19 cellular contexts compared by ENCODE assay signal in genomic region chr2:62657752-62658151, GRCh38. TPM values are rescaled to one million over a fixed set of nuclear protein-coding genes. Genes with fewer than 3 reads are reported as not detected.
DNase-seq lines count a peak whose midpoint lies in the region; ATAC-seq and TF ChIP-seq lines count a peak whose summit lies in the region.
"Had no signal": no experiment of that assay in that cellular context is flagged by ENCODE, and none has a peak within 500 bp of the region (broad histone marks: within the 10 kb centered on the region; RNA-seq: fewer than 3 reads in every experiment).

No MANE protein-coding gene starts in this region.

- CTCF ChIA-PET in mammary epithelial cell (lab: Charles Lee; ENCODE audit: low non-redundant PET): no interaction called here
- CTCF ChIA-PET in MCF 10A (lab: Yijun Ruan, JAX): no interaction called here

- ATAC-seq in HG02798 (IDR thresholded peaks at IDR 0.05; ENCODE audit: poor library complexity, unreplicated experiment): peak; percentile 51
- ATAC-seq in stimulated activated naive B cell treated with anti-CD40 and anti-IgM and Interleukin-4, amounts not matched to agents 10 μg/mL and 1 μg/mL and 100 μg/mL, for 72 hours (replicated peaks): peak; percentile 70 to 72
- ATAC-seq: A549; activated T-cell treated with anti-CD3 and anti-CD28 coated beads, Interleukin-2, amount 50 U/mL, for 72 hours; CD8-positive, alpha-beta T cell; foreskin keratinocyte had no signal

- in situ Hi-C loops in mammary epithelial cell (cut with MboI; ENCODE audit: low sequenced_read_pairs in 2 of 2): no loop called here

- no peaks in the 10 kb centered on the region for H3K9me3 ChIP-seq in mammary epithelial cell (replicated peaks; ENCODE audit: insufficient read depth, low read length)
- no peaks in the 10 kb centered on the region for H3K9me3 ChIP-seq in Loucy (ENCODE audit: insufficient read depth, low read depth, low read length)
- H3K9me3 ChIP-seq in Peyer's patch: no peaks in the 10 kb centered on the region
- H3K9me3 ChIP-seq: SJSA1, uterus had no signal

- H3K4me1 ChIP-seq in mammary epithelial cell (ENCODE audit: insufficient read depth, low read length): peaks cover 53% of the 10 kb centered on the region
- peaks cover 9% of the 10 kb centered on the region for H3K4me1 ChIP-seq in Loucy (ENCODE audit: insufficient read depth, low read length, poor library complexity, severe bottlenecking)
- no peaks in the 10 kb centered on the region for H3K4me1 ChIP-seq in Peyer's patch

- H3K4me2 ChIP-seq in mammary epithelial cell (ENCODE audit: insufficient read depth, low read depth, low read length): no peak overlapping the region
- H3K4me2 ChIP-seq in Loucy (ENCODE audit: low read depth, low read length, poor library complexity, severe bottlenecking): no peak overlapping the region
- H3K4me2 ChIP-seq: A549 had no signal

- H3K79me2 ChIP-seq in mammary epithelial cell (ENCODE audit: insufficient read depth, low read length) (no peaks in the 10 kb centered on the region), Loucy (ENCODE audit: insufficient read depth, low read length) (no peaks in the 10 kb centered on the region)

- H3K27ac ChIP-seq in mammary epithelial cell (ENCODE audit: insufficient read depth, low read depth, low read length): no peak overlapping the region
- no peak overlapping the region for H3K27ac ChIP-seq in Peyer's patch
- H3K27ac ChIP-seq: foreskin keratinocyte, SJSA1, uterus had no signal

- no peaks in the 10 kb centered on the region for H3K9me3 Mint-ChIP-seq in MCF 10A (ENCODE audit: unreplicated experiment)
- peaks cover 0 to 2% of the 10 kb centered on the region in 2 donors for H3K9me3 Mint-ChIP-seq in stimulated activated naive B cell treated with anti-CD40 and anti-IgM and Interleukin-4, amounts not matched to agents 10 μg/mL and 1 μg/mL and 100 μg/mL, for 72 hours
- H3K9me3 Mint-ChIP-seq: activated T-cell treated with anti-CD3 and anti-CD28 coated beads, Interleukin-2, amount 50 U/mL, for 72 hours; CD8-positive, alpha-beta T cell had no signal

- POLR2A ChIA-PET in MCF 10A (lab: Yijun Ruan, JAX): no interaction called here

- BruUV-seq in mammary epithelial cell (replicated peaks; lab: Mats Ljungman, UMichigan): no TSS peak
- no TSS peak for BruUV-seq in MCF 10A (replicated peaks; lab: Mats Ljungman, UMichigan)

- H3K36me3 ChIP-seq in mammary epithelial cell (ENCODE audit: insufficient read depth, low read length) (no peaks in the 10 kb centered on the region), Loucy (ENCODE audit: insufficient read depth, low read length) (no peaks in the 10 kb centered on the region), Peyer's patch (no peaks in the 10 kb centered on the region)
- H3K36me3 ChIP-seq: SJSA1, uterus had no signal

- no peak overlapping the region for H3K9ac ChIP-seq in mammary epithelial cell (ENCODE audit: insufficient read depth, low read length)
- no peak overlapping the region for H3K9ac ChIP-seq in Loucy (ENCODE audit: low read depth, low read length, poor library complexity, severe bottlenecking)

- no peak for DNase-seq in mammary epithelial cell
- DNase-seq in MCF 10A (ENCODE audit: unreplicated experiment): no peak
- no peak for DNase-seq in stimulated activated naive B cell treated with anti-CD40 and anti-IgM and Interleukin-4, amounts not matched to agents 10 μg/mL and 1 μg/mL and 100 μg/mL, for 72 hours
- no peak for DNase-seq in NCI-H2081 (lab: John Stamatoyannopoulos, UW)
- no peak for DNase-seq in Peyer's patch
- DNase-seq in SHP77 treated with DMSO at 0.1 percent for 48 hours (lab: John Stamatoyannopoulos, UW): no peak
- DNase-seq: activated CD4-positive, alpha-beta T cell treated with anti-CD3 and anti-CD28 coated beads, Interleukin-2, amount 50 U/mL, for 4 hours; activated T-cell treated with anti-CD3 and anti-CD28 coated beads, Interleukin-2, amount 50 U/mL, for 72 hours; CD8-positive, alpha-beta T cell; foreskin keratinocyte; NCI-H2107; NK-92 treated with Interleukin-12 subunit alpha and Interleukin-12 subunit beta, amount 100 ng/mL, for 24 hours; stimulated activated CD4-positive, alpha-beta T cell treated with anti-CD3 and anti-CD28 coated beads, Interleukin-4, amount 100 ng/mL, for 4 hours; T1000; uterus had no signal

- H3K27me3 Mint-ChIP-seq in MCF 10A (ENCODE audit: insufficient read depth, unreplicated experiment): no peaks in the 10 kb centered on the region
- no peaks in the 10 kb centered on the region for H3K27me3 Mint-ChIP-seq in stimulated activated naive B cell treated with anti-CD40 and anti-IgM and Interleukin-4, amounts not matched to agents 10 μg/mL and 1 μg/mL and 100 μg/mL, for 72 hours

- no peak overlapping the region for H3K27ac Mint-ChIP-seq in MCF 10A (ENCODE audit: low read depth, unreplicated experiment)
- H3K27ac Mint-ChIP-seq in stimulated activated naive B cell treated with anti-CD40 and anti-IgM and Interleukin-4, amounts not matched to agents 10 μg/mL and 1 μg/mL and 100 μg/mL, for 72 hours: peak overlapping the region; percentile 83
- H3K27ac Mint-ChIP-seq: activated T-cell treated with anti-CD3 and anti-CD28 coated beads, Interleukin-2, amount 50 U/mL, for 72 hours; CD8-positive, alpha-beta T cell had no signal

- H3K27me3 ChIP-seq in mammary epithelial cell (ENCODE audit: insufficient read depth, low read length) (no peaks in the 10 kb centered on the region), Loucy (ENCODE audit: insufficient read depth, low read length, poor library complexity, severe bottlenecking) (no peaks in the 10 kb centered on the region), Peyer's patch (no peaks in the 10 kb centered on the region)
- H3K27me3 ChIP-seq: foreskin keratinocyte, SJSA1, uterus had no signal

- no peaks in the 10 kb centered on the region for H3K9me2 ChIP-seq in Loucy (replicated peaks; ENCODE audit: low read depth, low read length)

- H3K4me3 ChIP-seq in mammary epithelial cell (replicated peaks in 1 of 3; ENCODE audit: insufficient read depth in 1 of 3, low read depth in 2 of 3, low read length in 3 of 3) (no peak overlapping the region), Loucy (ENCODE audit: low read length, poor library complexity, severe bottlenecking) (no peak overlapping the region), Peyer's patch (no peak overlapping the region)
- H3K4me3 ChIP-seq: A549, SJSA1, uterus had no signal

- no peak for TF ChIP-seq POLR2A in Peyer's patch (IDR thresholded peaks at IDR 0.05)

- intact Hi-C loops in mammary epithelial cell (cut with micrococcal nuclease): no loop called here
- intact Hi-C loops in MCF 10A (cut with micrococcal nuclease): no loop called here

- no peaks in the 10 kb centered on the region for H3F3A ChIP-seq in Loucy (ENCODE audit: low read depth)

- peaks cover 51% of the 10 kb centered on the region for H3K4me1 Mint-ChIP-seq in MCF 10A (ENCODE audit: insufficient read depth, unreplicated experiment)
- peaks cover 25 to 42% of the 10 kb centered on the region in 2 donors for H3K4me1 Mint-ChIP-seq in stimulated activated naive B cell treated with anti-CD40 and anti-IgM and Interleukin-4, amounts not matched to agents 10 μg/mL and 1 μg/mL and 100 μg/mL, for 72 hours

- dilution Hi-C loops in mammary epithelial cell (cut with HindIII; ENCODE audit: low sequenced_read_pairs): no loop called here

- no peak for TF ChIP-seq CTCF in mammary epithelial cell (conservative IDR thresholded peaks at IDR 0.05 in 1 of 2, IDR thresholded peaks at IDR 0.05 in 1 of 2; ENCODE audit: extremely low read depth in 1 of 2, insufficient read depth in 1 of 2, low read depth in 1 of 2, low read length in 2 of 2)
- no peak for TF ChIP-seq CTCF in MCF 10A (IDR thresholded peaks at IDR 0.05; ENCODE audit: unreplicated experiment)
- no peak for TF ChIP-seq CTCF in Loucy (conservative IDR thresholded peaks at IDR 0.05; ENCODE audit: low read length)
- no peak for TF ChIP-seq CTCF in Peyer's patch (IDR thresholded peaks at IDR 0.05)

- H3K36me3 Mint-ChIP-seq in MCF 10A (ENCODE audit: insufficient read depth, unreplicated experiment): no peaks in the 10 kb centered on the region
- no peaks in the 10 kb centered on the region for H3K36me3 Mint-ChIP-seq in stimulated activated naive B cell treated with anti-CD40 and anti-IgM and Interleukin-4, amounts not matched to agents 10 μg/mL and 1 μg/mL and 100 μg/mL, for 72 hours
- H3K36me3 Mint-ChIP-seq: CD8-positive, alpha-beta T cell had no signal

- H4K20me1 ChIP-seq in mammary epithelial cell (ENCODE audit: insufficient read depth, low read length): no peaks in the 10 kb centered on the region
- H4K20me1 ChIP-seq in Loucy (ENCODE audit: insufficient read depth, low read length, poor library complexity, severe bottlenecking): no peaks in the 10 kb centered on the region

- no peak overlapping the region for H3K4me3 Mint-ChIP-seq in MCF 10A (ENCODE audit: unreplicated experiment)
- H3K4me3 Mint-ChIP-seq in stimulated activated naive B cell treated with anti-CD40 and anti-IgM and Interleukin-4, amounts not matched to agents 10 μg/mL and 1 μg/mL and 100 μg/mL, for 72 hours: peak overlapping the region in 1 of 2 donors; percentile 36
- H3K4me3 Mint-ChIP-seq: activated T-cell treated with anti-CD3 and anti-CD28 coated beads, Interleukin-2, amount 50 U/mL, for 72 hours; CD8-positive, alpha-beta T cell had no signal

- H2AFZ ChIP-seq in mammary epithelial cell (ENCODE audit: low read depth, low read length) (peak overlapping the region; percentile 2), Loucy (ENCODE audit: low read length) (peak overlapping the region; percentile 81)

RNA-seq across cellular contexts. Expression of gene EHBP1, which starts 47.8 kb away (rescaled TPM):
- total RNA-seq in mammary epithelial cell (100 to 1,000 TPM in 1 of 2 donors, 10 to 100 TPM in 1; 46.0 to 101 TPM), MCF 10A (2022) (62.1 and 81.2 TPM in 2 replicates), Peyer's patch (100 to 1,000 TPM in 1 of 4 donors, 10 to 100 TPM in 3; 27.1 to 190 (median 60.8) TPM)
- polyA plus RNA-seq in mammary epithelial cell: 56.8 TPM
- 156 TPM for polyA minus RNA-seq in mammary epithelial cell
